ENCODE assay signal across 16 cellular contexts in the genomic region with DNA sequence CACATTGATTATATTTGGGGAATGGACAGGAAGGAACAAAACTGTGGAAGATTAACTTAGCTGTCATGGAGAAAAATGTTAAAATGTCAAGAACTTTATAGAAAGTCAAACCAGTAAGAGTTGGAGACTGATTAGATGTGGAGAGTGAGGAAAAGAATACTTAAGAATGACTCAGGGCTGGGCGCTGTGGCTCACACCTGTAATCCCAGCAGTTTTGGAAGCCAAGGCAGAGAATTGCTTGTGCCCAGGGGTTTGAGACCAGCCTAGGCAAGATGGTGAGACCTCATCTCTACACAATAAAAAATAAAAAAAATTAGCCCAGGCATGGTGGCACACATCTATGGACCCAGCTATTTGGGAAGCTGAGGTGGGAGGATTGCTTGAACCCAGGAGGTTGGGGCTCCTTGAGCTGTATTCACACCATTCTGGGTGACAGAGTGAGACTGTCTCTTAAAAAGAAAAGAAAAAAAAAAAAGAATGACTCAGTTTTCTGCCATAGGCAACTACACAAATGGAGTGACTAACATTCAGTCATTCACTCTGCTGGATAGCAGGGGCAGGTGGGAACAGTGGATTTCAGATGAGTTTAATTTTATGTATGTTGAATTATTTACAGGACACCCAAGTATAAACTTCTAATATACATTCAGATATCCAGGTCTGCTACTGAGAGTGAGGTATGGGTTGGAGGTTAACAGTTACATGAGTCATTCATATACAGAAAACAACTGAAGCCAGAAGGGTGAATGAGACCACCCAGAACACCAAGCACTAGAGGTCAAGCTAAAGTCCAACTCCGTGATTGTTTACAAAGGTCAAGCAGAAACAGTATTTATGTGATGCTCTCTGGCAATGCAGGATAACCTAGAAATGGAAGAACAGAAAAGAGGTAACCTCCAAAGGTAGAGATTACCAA. TPM values are rescaled to one million over a fixed set of nuclear protein-coding genes. Genes with fewer than 3 reads are reported as not detected.
A peak's percentile ranks its signal among the peaks of the same experiment; 100 is the strongest.
DNase-seq lines count a peak whose midpoint lies in the region; ATAC-seq and TF ChIP-seq lines count a peak whose summit lies in the region.
"Had no signal": no experiment of that assay in that cellular context is flagged by ENCODE, and none has a peak within 500 bp of the region (broad histone marks: within the 10 kb centered on the region; RNA-seq: fewer than 3 reads in every experiment).

No MANE protein-coding gene starts in this region.

- TF ChIP-seq CTCF in fibroblast of villous mesenchyme (IDR thresholded peaks at IDR 0.05; ENCODE audit: insufficient read depth, low read depth, low read length), result no peak

- ATAC-seq in stimulated activated naive CD8-positive, alpha-beta T cell treated with anti-CD3 and anti-CD28 coated beads, Interleukin-15, amount 100 ng/mL, for 72 hours, result peak; percentile 50
- ATAC-seq in GM21381 (IDR thresholded peaks at IDR 0.05; ENCODE audit: unreplicated experiment) (no peak), GM19351 (IDR thresholded peaks at IDR 0.05; ENCODE audit: unreplicated experiment) (no peak), HG03571 (IDR thresholded peaks at IDR 0.05; ENCODE audit: unreplicated experiment) (no peak)

- intact Hi-C loops in activated CD4-positive, alpha-beta memory T cell treated with anti-CD3 and anti-CD28 coated beads for 36 hours (cut with micrococcal nuclease), result loop anchor here (1.0 kb wide), 1 partner anchor 15 kb away; no protein-coding TSS in a partner anchor

- POLR2A ChIA-PET in activated CD4-positive, alpha-beta memory T cell treated with anti-CD3 and anti-CD28 coated beads for 36 hours (lab: Charles Lee), result interaction anchor here (0.6 to 0.7 kb wide), 3 partner anchors 10 to 18 kb away, joined by 4 to 6 read pairs (median 5); no protein-coding TSS in a partner anchor

- DNase-seq in stimulated activated CD4-positive, alpha-beta T cell treated with anti-CD3 and anti-CD28 coated beads, Interleukin-1b, Interleukin-23, amount 100 ng/mL, for 48 hours, result peak; percentile 5
- DNase-seq in stimulated activated CD4-positive, alpha-beta T cell treated with anti-CD3 and anti-CD28 coated beads, Interleukin-2, amount 100 ng/mL, for 24 hours, result no peak
- DNase-seq in activated CD4-positive, alpha-beta memory T cell treated with anti-CD3 and anti-CD28 coated beads for 36 hours, result no peak
- DNase-seq in fibroblast of villous mesenchyme (ENCODE audit: low read depth), result peak; percentile 7
- no peak for DNase-seq in stimulated activated naive CD8-positive, alpha-beta T cell treated with anti-CD3 and anti-CD28 coated beads, Interleukin-15, amount 100 ng/mL, for 72 hours
- DNase-seq: DMS53; effector memory CD4-positive, alpha-beta T cell; MG63; midbrain; NCI-H2081; NK-92 treated with Interleukin-12 subunit alpha and Interleukin-12 subunit beta, amount 100 ng/mL, for 24 hours; stimulated activated CD8-positive, alpha-beta memory T cell treated with anti-CD3 and anti-CD28 coated beads, Interleukin-4, amount 100 ng/mL, for 48 hours had no signal

- H3K4me1 Mint-ChIP-seq in activated CD4-positive, alpha-beta memory T cell treated with anti-CD3 and anti-CD28 coated beads for 36 hours (ENCODE audit: low read depth), result peaks cover 19% of the 10 kb centered on the region
- H3K4me1 Mint-ChIP-seq in stimulated activated naive CD8-positive, alpha-beta T cell treated with anti-CD3 and anti-CD28 coated beads, Interleukin-15, amount 100 ng/mL, for 72 hours, result peaks cover 6% of the 10 kb centered on the region

- peak overlapping the region; percentile 79 for H3K27ac Mint-ChIP-seq in activated CD4-positive, alpha-beta memory T cell treated with anti-CD3 and anti-CD28 coated beads for 36 hours
- peak overlapping the region; percentile 2 to 74 for H3K27ac Mint-ChIP-seq in stimulated activated naive CD8-positive, alpha-beta T cell treated with anti-CD3 and anti-CD28 coated beads, Interleukin-15, amount 100 ng/mL, for 72 hours
- H3K27ac Mint-ChIP-seq: type B pancreatic cell had no signal

- no peak overlapping the region for H3K4me3 Mint-ChIP-seq in activated CD4-positive, alpha-beta memory T cell treated with anti-CD3 and anti-CD28 coated beads for 36 hours
- no peak overlapping the region for H3K4me3 Mint-ChIP-seq in stimulated activated naive CD8-positive, alpha-beta T cell treated with anti-CD3 and anti-CD28 coated beads, Interleukin-15, amount 100 ng/mL, for 72 hours
- H3K4me3 Mint-ChIP-seq: type B pancreatic cell had no signal

- H3K9me3 Mint-ChIP-seq in activated CD4-positive, alpha-beta memory T cell treated with anti-CD3 and anti-CD28 coated beads for 36 hours, result no peaks in the 10 kb centered on the region
- H3K9me3 Mint-ChIP-seq in stimulated activated naive CD8-positive, alpha-beta T cell treated with anti-CD3 and anti-CD28 coated beads, Interleukin-15, amount 100 ng/mL, for 72 hours, result no peaks in the 10 kb centered on the region
- H3K9me3 Mint-ChIP-seq: type B pancreatic cell had no signal

- CTCF ChIA-PET in activated CD4-positive, alpha-beta memory T cell treated with anti-CD3 and anti-CD28 coated beads for 36 hours (lab: Charles Lee), result interaction anchor here (1.0 kb wide), 1 partner anchor 253 kb away, joined by 3 read pairs; a partner anchor contains a TSS

- no peak overlapping the region for H3K4me3 ChIP-seq in fibroblast of villous mesenchyme (ENCODE audit: low read depth, low read length)
- H3K4me3 ChIP-seq: MG63 had no signal

- H3K36me3 Mint-ChIP-seq in activated CD4-positive, alpha-beta memory T cell treated with anti-CD3 and anti-CD28 coated beads for 36 hours, result peaks cover 25% of the 10 kb centered on the region

- no peaks in the 10 kb centered on the region for H3K27me3 Mint-ChIP-seq in activated CD4-positive, alpha-beta memory T cell treated with anti-CD3 and anti-CD28 coated beads for 36 hours
- no peaks in the 10 kb centered on the region for H3K27me3 Mint-ChIP-seq in stimulated activated naive CD8-positive, alpha-beta T cell treated with anti-CD3 and anti-CD28 coated beads, Interleukin-15, amount 100 ng/mL, for 72 hours
- H3K27me3 Mint-ChIP-seq: type B pancreatic cell had no signal

RNA-seq across cellular contexts. Expression of a gene that starts 33.9 kb away (rescaled TPM):
- 10 to 100 TPM; 53.0 to 65.1 TPM for total RNA-seq in activated CD4-positive, alpha-beta memory T cell treated with anti-CD3 and anti-CD28 coated beads for 36 hours
- total RNA-seq in fibroblast of villous mesenchyme, result 10.0 and 22.5 TPM in 2 replicates

RNA-seq across cellular contexts. Expression of a gene that starts 40.4 kb away (rescaled TPM):
- 10 to 100 TPM; 30.8 to 32.7 TPM for total RNA-seq in activated CD4-positive, alpha-beta memory T cell treated with anti-CD3 and anti-CD28 coated beads for 36 hours
- 22.9 and 30.2 TPM in 2 replicates for total RNA-seq in fibroblast of villous mesenchyme

RNA-seq across cellular contexts. Expression of a gene that starts 40.7 kb away (rescaled TPM):
- 10 to 100 TPM; 84.0 to 87.9 TPM for total RNA-seq in activated CD4-positive, alpha-beta memory T cell treated with anti-CD3 and anti-CD28 coated beads for 36 hours
- 28.0 and 38.9 TPM in 2 replicates for total RNA-seq in fibroblast of villous mesenchyme

Comparison
In these comparisons a context has a peak if more than half of its experiments do, and no peak if none do; other contexts are left out.
1. DNase-seq: peak in stimulated activated CD4-positive, alpha-beta T cell treated with anti-CD3 and anti-CD28 coated beads, Interleukin-1b, Interleukin-23, amount 100 ng/mL, for 48 hours (single experiment) and fibroblast of villous mesenchyme (single experiment); none in stimulated activated CD4-positive, alpha-beta T cell treated with anti-CD3 and anti-CD28 coated beads, Interleukin-2, amount 100 ng/mL, for 24 hours (0 of 2), activated CD4-positive, alpha-beta memory T cell treated with anti-CD3 and anti-CD28 coated beads for 36 hours (single experiment) and stimulated activated naive CD8-positive, alpha-beta T cell treated with anti-CD3 and anti-CD28 coated beads, Interleukin-15, amount 100 ng/mL, for 72 hours (0 of 2).